Comparison of ENCODE assay signal across 2 cellular contexts in the genomic region with DNA sequence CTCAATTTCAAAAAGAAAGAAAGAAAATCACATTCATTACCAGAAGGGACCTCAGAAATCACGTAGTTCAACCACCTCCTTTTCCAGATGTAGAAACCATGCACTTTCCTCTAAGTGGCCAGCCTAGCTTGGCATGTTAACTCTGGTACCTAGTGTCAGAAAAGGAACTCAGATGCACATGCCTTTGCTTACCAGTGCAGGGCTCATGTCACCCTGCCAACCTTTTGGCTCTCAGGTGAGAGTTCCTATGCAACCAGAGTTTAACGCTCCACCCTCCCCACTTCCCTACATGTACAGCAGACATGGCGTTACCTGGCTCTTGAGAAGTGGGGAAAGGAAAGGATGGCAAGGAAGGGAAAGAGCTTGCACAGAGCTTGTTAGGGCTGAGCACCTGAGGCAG.
TF ChIP-seq lines count a peak whose summit lies in the region.

No MANE protein-coding gene starts in this region.

TF ChIP-seq in IMR-90, 13 proteins besides CTCF, POLR2A, EP300 and RAD21:
- TF ChIP-seq NFE2L2 (IDR thresholded peaks at IDR 0.05; ENCODE audit: low read depth, low read length) (no peak), MXI1 (IDR thresholded peaks at IDR 0.05; ENCODE audit: borderline replicate concordance, low read depth, low read length) (no peak), CHD1 (IDR thresholded peaks at IDR 0.05; ENCODE audit: low read depth, low read length) (no peak), SMC3 (IDR thresholded peaks at IDR 0.05; ENCODE audit: low read depth, low read length) (no peak), BHLHE40 (IDR thresholded peaks at IDR 0.05; ENCODE audit: low read depth, low read length) (no peak), FOS (IDR thresholded peaks at IDR 0.05; ENCODE audit: low read depth, low read length) (no peak), MAZ (IDR thresholded peaks at IDR 0.05; ENCODE audit: borderline replicate concordance, low read depth, low read length) (no peak), MAFK (IDR thresholded peaks at IDR 0.05; ENCODE audit: low read depth, low read length) (no peak), CEBPB (IDR thresholded peaks at IDR 0.05; ENCODE audit: low read depth, low read length) (no peak), RFX5 (IDR thresholded peaks at IDR 0.05; ENCODE audit: low read depth, low read length) (no peak)
- TF ChIP-seq, protein P1, sequence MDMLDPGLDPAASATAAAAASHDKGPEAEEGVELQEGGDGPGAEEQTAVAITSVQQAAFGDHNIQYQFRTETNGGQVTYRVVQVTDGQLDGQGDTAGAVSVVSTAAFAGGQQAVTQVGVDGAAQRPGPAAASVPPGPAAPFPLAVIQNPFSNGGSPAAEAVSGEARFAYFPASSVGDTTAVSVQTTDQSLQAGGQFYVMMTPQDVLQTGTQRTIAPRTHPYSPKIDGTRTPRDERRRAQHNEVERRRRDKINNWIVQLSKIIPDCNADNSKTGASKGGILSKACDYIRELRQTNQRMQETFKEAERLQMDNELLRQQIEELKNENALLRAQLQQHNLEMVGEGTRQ (IDR thresholded peaks at IDR 0.05; ENCODE audit: low read depth, low read length) = no peak
- TF ChIP-seq, protein P2, sequence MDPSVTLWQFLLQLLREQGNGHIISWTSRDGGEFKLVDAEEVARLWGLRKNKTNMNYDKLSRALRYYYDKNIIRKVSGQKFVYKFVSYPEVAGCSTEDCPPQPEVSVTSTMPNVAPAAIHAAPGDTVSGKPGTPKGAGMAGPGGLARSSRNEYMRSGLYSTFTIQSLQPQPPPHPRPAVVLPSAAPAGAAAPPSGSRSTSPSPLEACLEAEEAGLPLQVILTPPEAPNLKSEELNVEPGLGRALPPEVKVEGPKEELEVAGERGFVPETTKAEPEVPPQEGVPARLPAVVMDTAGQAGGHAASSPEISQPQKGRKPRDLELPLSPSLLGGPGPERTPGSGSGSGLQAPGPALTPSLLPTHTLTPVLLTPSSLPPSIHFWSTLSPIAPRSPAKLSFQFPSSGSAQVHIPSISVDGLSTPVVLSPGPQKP (IDR thresholded peaks at IDR 0.05; ENCODE audit: borderline replicate concordance, low read depth, low read length) = no peak

TF ChIP-seq in GM12878, 131 proteins besides CTCF, POLR2A, EP300 and RAD21:
- no peak for TF ChIP-seq BRCA1 (IDR thresholded peaks at IDR 0.05; ENCODE audit: low read depth, low read length)
- TF ChIP-seq, protein P3, sequence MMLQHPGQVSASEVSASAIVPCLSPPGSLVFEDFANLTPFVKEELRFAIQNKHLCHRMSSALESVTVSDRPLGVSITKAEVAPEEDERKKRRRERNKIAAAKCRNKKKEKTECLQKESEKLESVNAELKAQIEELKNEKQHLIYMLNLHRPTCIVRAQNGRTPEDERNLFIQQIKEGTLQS (IDR thresholded peaks at IDR 0.05; ENCODE audit: borderline replicate concordance, extremely low read depth, low read depth, low read length) = no peak
- TF ChIP-seq, protein P4, sequence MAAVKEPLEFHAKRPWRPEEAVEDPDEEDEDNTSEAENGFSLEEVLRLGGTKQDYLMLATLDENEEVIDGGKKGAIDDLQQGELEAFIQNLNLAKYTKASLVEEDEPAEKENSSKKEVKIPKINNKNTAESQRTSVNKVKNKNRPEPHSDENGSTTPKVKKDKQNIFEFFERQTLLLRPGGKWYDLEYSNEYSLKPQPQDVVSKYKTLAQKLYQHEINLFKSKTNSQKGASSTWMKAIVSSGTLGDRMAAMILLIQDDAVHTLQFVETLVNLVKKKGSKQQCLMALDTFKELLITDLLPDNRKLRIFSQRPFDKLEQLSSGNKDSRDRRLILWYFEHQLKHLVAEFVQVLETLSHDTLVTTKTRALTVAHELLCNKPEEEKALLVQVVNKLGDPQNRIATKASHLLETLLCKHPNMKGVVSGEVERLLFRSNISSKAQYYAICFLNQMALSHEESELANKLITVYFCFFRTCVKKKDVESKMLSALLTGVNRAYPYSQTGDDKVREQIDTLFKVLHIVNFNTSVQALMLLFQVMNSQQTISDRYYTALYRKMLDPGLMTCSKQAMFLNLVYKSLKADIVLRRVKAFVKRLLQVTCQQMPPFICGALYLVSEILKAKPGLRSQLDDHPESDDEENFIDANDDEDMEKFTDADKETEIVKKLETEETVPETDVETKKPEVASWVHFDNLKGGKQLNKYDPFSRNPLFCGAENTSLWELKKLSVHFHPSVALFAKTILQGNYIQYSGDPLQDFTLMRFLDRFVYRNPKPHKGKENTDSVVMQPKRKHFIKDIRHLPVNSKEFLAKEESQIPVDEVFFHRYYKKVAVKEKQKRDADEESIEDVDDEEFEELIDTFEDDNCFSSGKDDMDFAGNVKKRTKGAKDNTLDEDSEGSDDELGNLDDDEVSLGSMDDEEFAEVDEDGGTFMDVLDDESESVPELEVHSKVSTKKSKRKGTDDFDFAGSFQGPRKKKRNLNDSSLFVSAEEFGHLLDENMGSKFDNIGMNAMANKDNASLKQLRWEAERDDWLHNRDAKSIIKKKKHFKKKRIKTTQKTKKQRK (IDR thresholded peaks at IDR 0.05; ENCODE audit: low read depth, low read length) = no peak
- TF ChIP-seq PML (IDR thresholded peaks at IDR 0.05; ENCODE audit: low read length) = peak; percentile 64; the same call in 1 of the 2 replicates
- TF ChIP-seq ZBED1 (IDR thresholded peaks at IDR 0.05; ENCODE audit: borderline replicate concordance) = peak; percentile 21; the same call in 1 of the 2 replicates
- TF ChIP-seq TARDBP (IDR thresholded peaks at IDR 0.05; ENCODE audit: borderline replicate concordance) = no peak
- TF ChIP-seq MTA2 (IDR thresholded peaks at IDR 0.05; ENCODE audit: low read depth) = no peak
TF ChIP-seq in GM12878: peak in this region for 2.
